29 cellular contexts compared by ENCODE assay signal in the genomic region with DNA sequence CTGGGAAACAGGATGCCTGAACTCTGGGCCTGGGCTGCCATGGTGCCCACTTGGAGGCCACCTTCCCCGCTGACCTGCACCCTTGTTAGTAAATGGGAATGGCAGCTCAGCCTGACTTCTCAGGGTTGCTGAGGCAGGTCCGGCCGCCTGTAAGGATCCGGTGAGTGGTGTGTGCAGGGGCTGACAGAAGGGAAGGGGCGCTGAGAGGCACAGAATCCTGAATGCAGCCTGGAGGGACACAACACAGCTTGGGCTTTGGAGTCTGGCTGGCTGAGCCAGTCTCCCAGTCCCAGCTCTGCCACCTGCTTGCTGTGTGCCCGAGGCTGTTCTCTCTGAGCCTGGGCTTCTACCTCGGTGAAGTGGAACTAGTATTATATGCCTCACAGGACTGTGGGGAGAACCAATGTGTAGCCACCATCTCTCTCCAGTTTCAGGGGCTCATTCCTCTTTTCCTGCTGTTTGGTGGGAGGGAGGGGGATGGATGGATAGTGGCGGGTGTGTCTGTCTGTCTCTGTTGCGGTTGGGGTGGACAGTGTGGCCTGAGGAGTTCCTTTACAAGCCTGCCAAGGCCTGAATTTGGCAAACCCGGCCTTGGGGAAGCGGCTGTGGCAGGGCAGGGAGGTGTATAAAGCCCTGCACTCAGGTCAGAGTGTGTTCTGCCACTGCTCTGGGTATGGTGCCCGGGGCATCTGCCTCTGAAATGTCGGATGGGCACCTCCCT. TPM values are rescaled to one million over a fixed set of nuclear protein-coding genes. Genes with fewer than 3 reads are reported as not detected.
DNase-seq lines count a peak whose midpoint lies in the region; ATAC-seq, FAIRE-seq and TF ChIP-seq lines count a peak whose summit lies in the region.
"Had no signal": no experiment of that assay in that cellular context is flagged by ENCODE, and none has a peak within 500 bp of the region (broad histone marks: within the 10 kb centered on the region; RNA-seq: fewer than 3 reads in every experiment).

No MANE protein-coding gene starts in this region.

- CTCF ChIA-PET in Panc1 (lab: Charles Lee) = interaction anchor here (0.7 kb wide), 2 partner anchors 14 to 19 kb away, joined by 8 to 13 read pairs; no protein-coding TSS in a partner anchor

- no peak overlapping the region for H3K4me3 ChIP-seq in BLaER1
- no peak overlapping the region for H3K4me3 ChIP-seq in Panc1 (ENCODE audit: low read depth in 2 of 2, low read length in 2 of 2)
- no peak overlapping the region for H3K4me3 ChIP-seq in kidney (ENCODE audit: low read length in 2 of 2)
- H3K4me3 ChIP-seq in parathyroid adenoma (ENCODE audit: low read depth, low read length) = no peak overlapping the region
- H3K4me3 ChIP-seq in lower lobe of right lung = no peak overlapping the region
- H3K4me3 ChIP-seq: K562, prostate gland had no signal

- no peak overlapping the region; the same call in 1 of the 2 replicates for H3K9ac ChIP-seq in BLaER1
- no peak overlapping the region for H3K9ac ChIP-seq in kidney (ENCODE audit: low read length in 2 of 2)
- no peak overlapping the region for H3K9ac ChIP-seq in parathyroid adenoma

- no peaks in the 10 kb centered on the region for H3K36me3 ChIP-seq in BLaER1
- H3K36me3 ChIP-seq in Panc1 (ENCODE audit: control insufficient read depth, insufficient read depth, low read length) = no peaks in the 10 kb centered on the region
- H3K36me3 ChIP-seq in kidney (ENCODE audit: control insufficient read depth in 1 of 2, insufficient read depth in 2 of 2, low read length in 2 of 2) = no peaks in the 10 kb centered on the region
- no peaks in the 10 kb centered on the region for H3K36me3 ChIP-seq in parathyroid adenoma (ENCODE audit: control insufficient read depth, insufficient read depth, low read length)
- H3K36me3 ChIP-seq in lower lobe of right lung = no peaks in the 10 kb centered on the region
- H3K36me3 ChIP-seq: prostate gland had no signal

- H3K27me3 ChIP-seq in BLaER1 (no peaks in the 10 kb centered on the region), Panc1 (ENCODE audit: control insufficient read depth, insufficient read depth, low read length) (no peaks in the 10 kb centered on the region), parathyroid adenoma (ENCODE audit: control insufficient read depth, insufficient read depth, low read length) (no peaks in the 10 kb centered on the region), lower lobe of right lung (ENCODE audit: low read depth) (no peaks in the 10 kb centered on the region)

- POLR2A ChIA-PET in Panc1 (lab: Charles Lee) = no interaction called here

- H3K4me1 ChIP-seq in BLaER1 = peaks cover 100% of the 10 kb centered on the region
- peaks cover 25% of the 10 kb centered on the region for H3K4me1 ChIP-seq in Panc1 (ENCODE audit: control insufficient read depth, insufficient read depth, low read length)
- H3K4me1 ChIP-seq in kidney (ENCODE audit: control insufficient read depth in 1 of 2, insufficient read depth in 1 of 2, low read depth in 1 of 2, low read length in 2 of 2) = peaks cover 0 to 2% of the 10 kb centered on the region in 2 donors
- peaks cover 36% of the 10 kb centered on the region for H3K4me1 ChIP-seq in parathyroid adenoma
- no peaks in the 10 kb centered on the region for H3K4me1 ChIP-seq in lower lobe of right lung
- H3K4me1 ChIP-seq: prostate gland had no signal

- peak overlapping the region; percentile 84 for H3K4me2 ChIP-seq in BLaER1
- peak overlapping the region; percentile 11 for H3K4me2 ChIP-seq in parathyroid adenoma (ENCODE audit: low read length)

- DNase-seq in Panc1 (ENCODE audit: low read depth, low spot score) (no peak), kidney (peak; percentile 36), COR-L47 (lab: John Stamatoyannopoulos, UW) (no peak), NCI-H526 (lab: John Stamatoyannopoulos, UW) (no peak), lower lobe of right lung (no peak)
- DNase-seq: activated CD4-positive, alpha-beta T cell treated with anti-CD3 and anti-CD28 coated beads for 48 hours; activated CD8-positive, alpha-beta memory T cell treated with anti-CD3 and anti-CD28 coated beads for 24 hours; activated gamma-delta T cell treated with Interleukin-2 at 50 U/mL for 16 hours; activated T-cell treated with anti-CD3 and anti-CD28 coated beads, Interleukin-2, amount 50 U/mL, for 1 hour; effector CD4-positive, alpha-beta T cell; erythroblast; glutamatergic neuron; stimulated activated CD4-positive, alpha-beta T cell treated with anti-CD3 and anti-CD28 coated beads, Interleukin-12 subunit alpha, Interleukin-12 subunit beta, amount 100 ng/mL, for 4 hours; stimulated activated CD4-positive, alpha-beta T cell treated with anti-CD3 and anti-CD28 coated beads, Interleukin-4, amount 100 ng/mL, for 4 hours; stimulated activated naive B cell treated with anti-CD40 and anti-IgM and Interleukin-4, amounts not matched to agents 10 μg/mL and 1 μg/mL and 100 μg/mL, for 72 hours had no signal

- H3K27ac ChIP-seq in BLaER1 (peak overlapping the region; percentile 73), Panc1 (ENCODE audit: low read length) (peak overlapping the region; percentile 55), kidney (ENCODE audit: low read depth in 2 of 2, low read length in 2 of 2) (no peak overlapping the region), parathyroid adenoma (peak overlapping the region; percentile 87), lower lobe of right lung (no peak overlapping the region)
- H3K27ac ChIP-seq: C4-2B, prostate gland, VCaP had no signal

- TF ChIP-seq CTCF in Panc1 (IDR thresholded peaks at IDR 0.05) (no peak), kidney (IDR thresholded peaks at IDR 0.05; ENCODE audit: borderline replicate concordance, extremely low read depth, insufficient read depth) (no peak), parathyroid adenoma (IDR thresholded peaks at IDR 0.05) (no peak), lower lobe of right lung (IDR thresholded peaks at IDR 0.05) (no peak)

- BruUV-seq in Panc1 (replicated peaks; lab: Mats Ljungman, UMichigan) = no TSS peak

- FAIRE-seq in kidney (lab: Jason Lieb, UNC) = no peak
- FAIRE-seq: islet of Langerhans, K562 had no signal

- H3K79me2 ChIP-seq in parathyroid adenoma = no peaks in the 10 kb centered on the region

- peak; percentile 29; the same call in 1 of the 2 replicates for ATAC-seq in Panc1
- no peak for ATAC-seq in lower lobe of right lung
- ATAC-seq: K562; stimulated activated naive B cell treated with anti-CD40 and anti-IgM and Interleukin-4, amounts not matched to agents 10 μg/mL and 1 μg/mL and 100 μg/mL, for 72 hours had no signal

- in situ Hi-C loops in Panc1 (cut with HindIII; ENCODE audit: low pct_unique_long_range_greater_than_20kb, low sequenced_read_pairs) = no loop called here

- intact Hi-C loops in Panc1 (cut with micrococcal nuclease; ENCODE audit: unreplicated experiment) (no loop called here), kidney (cut with DNase I) (no loop called here), lower lobe of right lung (cut with DNase I) (no loop called here)

- H4K20me1 ChIP-seq in BLaER1 = no peaks in the 10 kb centered on the region

- peak overlapping the region; percentile 53 for H2AFZ ChIP-seq in parathyroid adenoma

- H3K9me3 ChIP-seq in BLaER1 = no peaks in the 10 kb centered on the region
- H3K9me3 ChIP-seq in Panc1 (ENCODE audit: control insufficient read depth, insufficient read depth, low read depth, low read length) = no peaks in the 10 kb centered on the region
- H3K9me3 ChIP-seq in kidney (ENCODE audit: control insufficient read depth in 1 of 2, low read length in 2 of 2) = no peaks in the 10 kb centered on the region
- H3K9me3 ChIP-seq in parathyroid adenoma (ENCODE audit: control insufficient read depth, low read length) = no peaks in the 10 kb centered on the region
- no peaks in the 10 kb centered on the region for H3K9me3 ChIP-seq in lower lobe of right lung
- H3K9me3 ChIP-seq: prostate gland had no signal

RNA-seq across cellular contexts. Expression of a gene that starts 18.0 kb away (rescaled TPM):
- 8.5 TPM for total RNA-seq in Panc1 (2021; ENCODE audit: unreplicated experiment)
- polyA plus RNA-seq in Panc1 (2012; ENCODE audit: insufficient read length) = 7.1 TPM
- total RNA-seq in kidney = 4.9 TPM
- polyA plus RNA-seq in kidney (ENCODE audit: insufficient read depth, low read depth, low replicate concordance) = 21.2 TPM
- 4.1 TPM for total RNA-seq in lower lobe of right lung
- total RNA-seq: K562 had no signal
- polyA plus RNA-seq: K562 had no signal

RNA-seq across cellular contexts. Expression of a gene that starts 30.1 kb away (rescaled TPM):
- not detected for total RNA-seq in Panc1 (2021; ENCODE audit: unreplicated experiment)
- not detected for polyA plus RNA-seq in Panc1 (2012; ENCODE audit: insufficient read length)
- not detected for total RNA-seq in kidney
- 2.3 TPM for polyA plus RNA-seq in kidney (ENCODE audit: insufficient read depth, low read depth, low replicate concordance)
- total RNA-seq in lower lobe of right lung = not detected
- total RNA-seq: Calu3, HT1080, K562, M059J, mucosa of gallbladder, sciatic nerve had no signal
- polyA plus RNA-seq: liver, neural cell had no signal

RNA-seq across cellular contexts. Expression of a gene that starts 41.0 kb away (rescaled TPM):
- total RNA-seq in Panc1 (2021; ENCODE audit: unreplicated experiment) (0.10 TPM), kidney (49.5 TPM), lower lobe of right lung (22.2 TPM)
- polyA plus RNA-seq in Panc1 (2012; ENCODE audit: insufficient read length) = 0.97 TPM
- 96.6 TPM for polyA plus RNA-seq in kidney (ENCODE audit: insufficient read depth, low read depth, low replicate concordance)
- total RNA-seq: Calu3, K562, M059J had no signal
- polyA plus RNA-seq: K562, neural cell had no signal

RNA-seq across cellular contexts. Expression of a gene that starts 59.7 kb away (rescaled TPM):
- total RNA-seq in Panc1 (2021; ENCODE audit: unreplicated experiment) = not detected
- polyA plus RNA-seq in Panc1 (2012; ENCODE audit: insufficient read length) = not detected
- not detected for total RNA-seq in kidney
- polyA plus RNA-seq in kidney (ENCODE audit: insufficient read depth, low read depth, low replicate concordance) = not detected
- not detected for total RNA-seq in lower lobe of right lung
- total RNA-seq: Calu3, HT1080, K562, liver, M059J, mucosa of gallbladder, sciatic nerve had no signal
- polyA plus RNA-seq: K562, liver, neural cell had no signal

Comparison
In these comparisons a context has a peak if more than half of its experiments do, and no peak if none do; other contexts are left out.
1. H3K27ac ChIP-seq: peak in BLaER1 (single experiment), Panc1 (single experiment) and parathyroid adenoma (single experiment); none in kidney (0 of 2) and lower lobe of right lung (single experiment).
2. RNA of a gene that starts 41.0 kb away (total RNA-seq): 49.5 TPM in kidney (single experiment) and 22.2 TPM in lower lobe of right lung (single experiment); 0.10 TPM in Panc1 (single experiment); every median in the first group is over 10 times any median in the second.